1 cellular context compared by ENCODE assay signal in the genomic region with DNA sequence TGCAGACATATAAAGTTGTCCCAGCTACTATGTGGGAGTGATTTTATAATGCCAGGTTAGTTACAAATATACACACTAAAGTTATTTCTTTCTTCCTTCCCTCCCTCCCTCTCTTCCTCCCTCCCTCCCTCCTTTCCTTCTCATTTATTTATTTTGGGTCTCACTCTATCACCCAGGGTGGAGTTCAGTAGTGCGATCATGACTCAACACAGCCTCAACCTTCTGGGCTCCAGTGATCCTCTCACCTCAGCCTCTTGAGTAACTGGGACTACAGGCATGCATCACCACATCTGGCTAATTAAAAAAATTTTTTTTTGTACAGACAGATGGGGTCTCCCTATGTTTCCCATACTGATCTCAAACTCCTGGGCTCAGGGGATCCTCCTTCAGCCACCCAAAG.
TF ChIP-seq lines count a peak whose summit lies in the region.

No MANE protein-coding gene starts in this region.

TF ChIP-seq in HepG2, 621 proteins besides CTCF, POLR2A, EP300 and RAD21:
- TF ChIP-seq HBP1 (CRISPR knock-in tag; IDR thresholded peaks at IDR 0.05; ENCODE audit: low read depth) (no peak), HNRNPK (IDR thresholded peaks at IDR 0.05; ENCODE audit: low read depth, low read length, poor library complexity, severe bottlenecking) (peak; percentile 88)
